In genomic region chr14:63905370-63905769, GRCh38 we compare ENCODE assay signal across 32 cellular contexts.
"Had no signal": no experiment of that assay in that cellular context is flagged by ENCODE, and none has a peak within 500 bp of the region (broad histone marks: within the 10 kb centered on the region; RNA-seq: fewer than 3 reads in every experiment).

No MANE protein-coding gene starts in this region.

- H3K27ac Mint-ChIP-seq: activated CD4-positive, alpha-beta memory T cell treated with anti-CD3 and anti-CD28 coated beads for 36 hours; activated naive CD4-positive, alpha-beta T cell treated with anti-CD3 and anti-CD28 coated beads, Interleukin-2, amount 50 U/mL, for 72 hours; activated T-helper 2 cell treated with anti-CD3 and anti-CD28 coated beads, Interferon-gamma antibody, Interleukin-2, Interleukin-4, amounts not matched to agents 10 μg/mL and 5 μg/mL and 100 μg/mL, durations not matched to agents 14 hours and 24 hours and 36 hours; mesothelial cell of epicardium; neural progenitor cell; T-helper 1 cell treated with Interleukin-12 subunit alpha and Interleukin-12 subunit beta and Interleukin-4 antibody, amounts not matched to agents 30 μg/mL and 1 μg/mL, for 36 hours had no signal

- H3K4me3 Mint-ChIP-seq: activated CD4-positive, alpha-beta memory T cell treated with anti-CD3 and anti-CD28 coated beads for 36 hours; mesothelial cell of epicardium; naive B cell; neural progenitor cell; T-helper 1 cell treated with Interleukin-12 subunit alpha and Interleukin-12 subunit beta and Interleukin-4 antibody, amounts not matched to agents 30 μg/mL and 1 μg/mL, for 36 hours had no signal

- H3K36me3 ChIP-seq: gastrocnemius medialis, neural progenitor cell, transverse colon had no signal

- H2AFZ ChIP-seq: neural progenitor cell, parathyroid adenoma had no signal

- H3K27me3 ChIP-seq: esophagus squamous epithelium, gastrocnemius medialis, neural progenitor cell, testis, transverse colon had no signal

- H3K9me3 ChIP-seq: esophagus squamous epithelium, gastrocnemius medialis, psoas muscle, testis, transverse colon had no signal

- H3K4me1 ChIP-seq: parathyroid adenoma had no signal

- H3K9ac ChIP-seq: neural progenitor cell, parathyroid adenoma had no signal

- H3K9me3 Mint-ChIP-seq: activated T-helper 2 cell treated with anti-CD3 and anti-CD28 coated beads, Interferon-gamma antibody, Interleukin-2, Interleukin-4, amounts not matched to agents 10 μg/mL and 5 μg/mL and 100 μg/mL, durations not matched to agents 14 hours and 24 hours and 36 hours; T-helper 1 cell treated with Interleukin-12 subunit alpha and Interleukin-12 subunit beta and Interleukin-4 antibody, amounts not matched to agents 30 μg/mL and 1 μg/mL, for 36 hours had no signal

- ATAC-seq: activated CD4-positive, CD25-positive, alpha-beta regulatory T cell treated with anti-CD3 and anti-CD28 coated beads, Interleukin-2, amount 50 U/mL, for 24 hours; activated naive CD4-positive, alpha-beta T cell treated with anti-CD3 and anti-CD28 coated beads, Interleukin-2, amount 50 U/mL, for 72 hours; gastrocnemius medialis; left colon; psoas muscle; stimulated activated naive CD8-positive, alpha-beta T cell treated with anti-CD3 and anti-CD28 coated beads, Interleukin-15, Interleukin-2, amounts not matched to agents 100 U/mL and 50 U/mL, for 24 hours had no signal

- DNase-seq: activated CD4-positive, alpha-beta memory T cell treated with anti-CD3 and anti-CD28 coated beads for 36 hours; activated CD4-positive, alpha-beta T cell treated with anti-CD3 and anti-CD28 coated beads for 48 hours; activated CD8-positive, alpha-beta memory T cell treated with anti-CD3 and anti-CD28 coated beads, Interleukin-2, amount 50 U/mL, for 4 hours; activated T-cell treated with anti-CD3 and anti-CD28 coated beads, Interleukin-2, amount 50 U/mL, for 1 hour; dermis blood vessel endothelial cell; effector CD4-positive, alpha-beta T cell; esophagus squamous epithelium; gastrocnemius medialis; glutamatergic neuron; left colon; mammary epithelial cell; naive B cell; occipital lobe; psoas muscle; stimulated activated CD4-positive, alpha-beta T cell treated with anti-CD3 and anti-CD28 coated beads, Interleukin-2, amount 100 ng/mL, for 48 hours; stimulated activated naive CD8-positive, alpha-beta T cell treated with anti-CD3 and anti-CD28 coated beads, Interleukin-15, Interleukin-2, amounts not matched to agents 100 U/mL and 50 U/mL, for 24 hours; SW 1271; T1000; testis; transverse colon; WERI-Rb-1 had no signal

- H3K4me3 ChIP-seq: esophagus squamous epithelium, gastrocnemius medialis, neural progenitor cell, psoas muscle, testis, transverse colon had no signal

- H3K4me2 ChIP-seq: neural progenitor cell had no signal

- FAIRE-seq: bronchial epithelial cell, endometrium, keratinocyte had no signal

- H3K36me3 Mint-ChIP-seq: activated CD4-positive, alpha-beta memory T cell treated with anti-CD3 and anti-CD28 coated beads for 36 hours; naive B cell had no signal

- H3K27me3 Mint-ChIP-seq: activated CD4-positive, alpha-beta memory T cell treated with anti-CD3 and anti-CD28 coated beads for 36 hours; naive B cell had no signal

- H3K79me2 ChIP-seq: parathyroid adenoma had no signal

- H3K27ac ChIP-seq: epithelial cell of prostate, esophagus squamous epithelium, gastrocnemius medialis, neural progenitor cell, parathyroid adenoma, psoas muscle, testis, transverse colon, WERI-Rb-1 had no signal
